23 cellular contexts compared by ENCODE assay signal in genomic region chr2:127228102-127228501, GRCh38. TPM values are rescaled to one million over a fixed set of nuclear protein-coding genes. Genes with fewer than 3 reads are reported as not detected.
"Had no signal": no experiment of that assay in that cellular context is flagged by ENCODE, and none has a peak within 500 bp of the region (broad histone marks: within the 10 kb centered on the region; RNA-seq: fewer than 3 reads in every experiment).

No MANE protein-coding gene starts in this region.

- H3K4me1 Mint-ChIP-seq: activated naive CD4-positive, alpha-beta T cell treated with anti-CD3 and anti-CD28 coated beads, Interleukin-2, amount 10 ng/mL, durations not matched to agents 7 days and 5 days had no signal

- ATAC-seq: activated CD8-positive, alpha-beta T cell treated with anti-CD3 and anti-CD28 coated beads for 36 hours; activated naive CD8-positive, alpha-beta T cell treated with anti-CD3 and anti-CD28 coated beads, Interleukin-2, amount 50 U/mL, for 24 hours; esophagus mucosa; left cardiac atrium; naive thymus-derived CD8-positive, alpha-beta T cell; sciatic nerve had no signal

- H3K27ac Mint-ChIP-seq: activated CD8-positive, alpha-beta T cell treated with anti-CD3 and anti-CD28 coated beads for 36 hours; activated naive CD4-positive, alpha-beta T cell treated with anti-CD3 and anti-CD28 coated beads, Interleukin-2, amount 10 ng/mL, durations not matched to agents 7 days and 5 days; activated naive CD8-positive, alpha-beta T cell treated with anti-CD3 and anti-CD28 coated beads, Interleukin-2, amount 50 U/mL, for 24 hours; activated T-helper 2 cell treated with anti-CD3 and anti-CD28 coated beads, Interferon-gamma antibody, Interleukin-2, Interleukin-4, amounts not matched to agents 10 μg/mL and 5 μg/mL and 100 μg/mL, durations not matched to agents 14 hours and 24 hours and 36 hours; naive thymus-derived CD8-positive, alpha-beta T cell had no signal

- H3K4me3 ChIP-seq: smooth muscle cell, thoracic aorta, upper lobe of left lung had no signal

- H3K4me3 Mint-ChIP-seq: activated CD8-positive, alpha-beta T cell treated with anti-CD3 and anti-CD28 coated beads for 36 hours; activated naive CD4-positive, alpha-beta T cell treated with anti-CD3 and anti-CD28 coated beads, Interleukin-2, amount 10 ng/mL, durations not matched to agents 7 days and 5 days; activated naive CD8-positive, alpha-beta T cell treated with anti-CD3 and anti-CD28 coated beads, Interleukin-2, amount 50 U/mL, for 24 hours; central memory CD8-positive, alpha-beta T cell; naive thymus-derived CD8-positive, alpha-beta T cell had no signal

- H3K9me3 Mint-ChIP-seq: activated CD8-positive, alpha-beta T cell treated with anti-CD3 and anti-CD28 coated beads for 36 hours; central memory CD8-positive, alpha-beta T cell had no signal

- DNase-seq: activated CD4-positive, alpha-beta T cell treated with anti-CD3 and anti-CD28 coated beads for 48 hours; activated CD4-positive, CD25-positive, alpha-beta regulatory T cell; activated CD8-positive, alpha-beta T cell treated with anti-CD3 and anti-CD28 coated beads for 36 hours; activated naive CD4-positive, alpha-beta T cell treated with anti-CD3 and anti-CD28 coated beads, Interleukin-2, amount 10 ng/mL, durations not matched to agents 7 days and 5 days; activated naive CD8-positive, alpha-beta T cell treated with anti-CD3 and anti-CD28 coated beads, Interleukin-2, amount 50 U/mL, for 24 hours; activated T-cell treated with anti-CD3 and anti-CD28 coated beads, Interleukin-2, amount 50 U/mL, for 1 hour; anterior cingulate cortex; cortex of kidney; effector CD4-positive, alpha-beta T cell; foreskin fibroblast; left cardiac atrium; mesenchymal stem cell; naive thymus-derived CD8-positive, alpha-beta T cell; stimulated activated CD4-positive, alpha-beta T cell treated with anti-CD3 and anti-CD28 coated beads, Interleukin-4, amount 100 ng/mL, for 1 hour; T1000; upper lobe of left lung had no signal

- H3K36me3 Mint-ChIP-seq: activated naive CD4-positive, alpha-beta T cell treated with anti-CD3 and anti-CD28 coated beads, Interleukin-2, amount 10 ng/mL, durations not matched to agents 7 days and 5 days had no signal

RNA-seq across cellular contexts. Expression of gene CYP27C1, which starts 8.0 kb away (rescaled TPM):
- total RNA-seq: activated CD8-positive, alpha-beta T cell treated with anti-CD3 and anti-CD28 coated beads for 36 hours; activated T-helper 2 cell treated with anti-CD3 and anti-CD28 coated beads, Interferon-gamma antibody, Interleukin-2, Interleukin-4, amounts not matched to agents 10 μg/mL and 5 μg/mL and 100 μg/mL, durations not matched to agents 14 hours and 24 hours and 36 hours; naive thymus-derived CD8-positive, alpha-beta T cell; T-helper 1 cell treated with Interleukin-12 subunit alpha and Interleukin-12 subunit beta and Interleukin-4 antibody, amounts not matched to agents 30 ng/mL and 1 ng/mL, for 36 hours had no signal
